8 cellular contexts compared by ENCODE assay signal in the genomic region with DNA sequence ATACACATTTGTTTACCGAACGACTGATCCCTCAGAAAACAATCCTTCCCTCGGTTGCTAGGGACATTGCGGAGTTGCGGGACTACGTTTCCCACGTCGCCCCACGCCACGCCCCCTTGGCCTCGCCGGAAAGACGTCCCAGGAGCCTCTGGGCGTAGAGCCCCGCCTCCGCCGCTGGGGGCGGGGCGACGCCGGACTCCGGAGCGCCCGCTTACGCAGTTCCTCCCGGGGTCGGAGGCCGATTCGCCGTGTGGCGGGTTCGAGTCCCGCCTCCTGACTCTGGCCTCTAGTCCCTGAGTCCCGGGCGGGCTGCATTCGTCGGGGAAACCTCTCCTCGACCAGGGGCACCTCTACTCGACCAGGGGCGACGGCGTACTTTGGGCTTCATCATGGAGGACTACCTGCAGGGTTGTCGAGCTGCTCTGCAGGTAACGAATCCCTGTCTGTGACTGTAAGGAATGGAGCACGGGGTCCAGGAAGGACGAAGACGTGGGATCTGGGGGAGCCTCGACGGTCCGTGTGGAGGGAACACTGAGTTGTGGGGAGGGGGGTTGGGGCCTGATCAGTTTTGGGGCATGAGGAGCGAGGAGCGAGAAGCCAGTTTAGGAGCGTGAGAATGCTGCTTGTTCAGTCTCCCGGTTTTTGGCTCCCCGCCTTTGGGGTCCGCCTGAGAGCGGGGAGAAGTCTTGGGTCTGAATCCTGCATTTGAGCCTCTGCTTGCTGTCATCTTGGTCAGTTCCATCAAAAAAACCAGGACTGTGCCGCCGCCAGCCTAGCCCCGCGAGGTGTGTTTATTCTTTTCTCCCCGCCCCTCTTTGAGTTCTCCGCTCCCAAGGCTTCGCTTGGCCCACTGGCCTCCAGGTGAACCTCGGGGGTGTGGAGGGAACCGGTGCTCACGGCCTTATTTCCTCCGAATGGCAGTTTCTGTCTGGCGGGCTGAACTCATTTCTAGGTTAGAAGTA. TPM values are rescaled to one million over a fixed set of nuclear protein-coding genes. Genes with fewer than 3 reads are reported as not detected.
DNase-seq lines count a peak whose midpoint lies in the region; ATAC-seq, FAIRE-seq and TF ChIP-seq lines count a peak whose summit lies in the region.

A gene with protein sequence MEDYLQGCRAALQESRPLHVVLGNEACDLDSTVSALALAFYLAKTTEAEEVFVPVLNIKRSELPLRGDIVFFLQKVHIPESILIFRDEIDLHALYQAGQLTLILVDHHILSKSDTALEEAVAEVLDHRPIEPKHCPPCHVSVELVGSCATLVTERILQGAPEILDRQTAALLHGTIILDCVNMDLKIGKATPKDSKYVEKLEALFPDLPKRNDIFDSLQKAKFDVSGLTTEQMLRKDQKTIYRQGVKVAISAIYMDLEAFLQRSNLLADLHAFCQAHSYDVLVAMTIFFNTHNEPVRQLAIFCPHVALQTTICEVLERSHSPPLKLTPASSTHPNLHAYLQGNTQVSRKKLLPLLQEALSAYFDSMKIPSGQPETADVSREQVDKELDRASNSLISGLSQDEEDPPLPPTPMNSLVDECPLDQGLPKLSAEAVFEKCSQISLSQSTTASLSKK (plus strand): TSS at position 206 of the 962 bp plus-strand sequence. CDS start 184 bp downstream, at position 390.

- CTCF ChIA-PET in WTC11 (lab: Charles Lee): interaction anchor here (0.6 to 1.0 kb wide), 2 partner anchors 16 to 40 kb away, joined by 3 to 4 read pairs; no protein-coding TSS in a partner anchor

- peak; percentile 90 for DNase-seq in 8988T
- peak; percentile 100 for DNase-seq in NCI-H345 (lab: John Stamatoyannopoulos, UW)
- DNase-seq in WTC11 (ENCODE audit: low spot score): peak; percentile 97
- peak; percentile 92 for DNase-seq in bronchial epithelial cell (ENCODE audit: low read depth)
- peak; percentile 100 for DNase-seq in iPS-NIHi11 (ENCODE audit: low spot score)
- DNase-seq in small intestine: peak; percentile 97

- POLR2A ChIA-PET in WTC11 (lab: Charles Lee): no interaction called here

- H3K27me3 Mint-ChIP-seq in WTC11 (ENCODE audit: low read depth): no peaks in the 10 kb centered on the region

- peaks cover 38% of the 10 kb centered on the region for H3K4me1 Mint-ChIP-seq in WTC11

- H3K27ac ChIP-seq in small intestine (ENCODE audit: low read depth in 1 of 2, low read length in 1 of 2): peak within 1 kb of the TSS; percentile 88 to 94

- no peaks in the 10 kb centered on the region for H3K36me3 ChIP-seq in bronchial epithelial cell (ENCODE audit: control insufficient read depth, insufficient read depth, low read length)
- no peaks in the 10 kb centered on the region for H3K36me3 ChIP-seq in small intestine (ENCODE audit: control insufficient read depth in 2 of 2, insufficient read depth in 2 of 2, low read length in 2 of 2)

- H3K9me3 ChIP-seq in small intestine (ENCODE audit: control insufficient read depth, low read depth): no peaks in the 10 kb centered on the region

- peak within 1 kb of the TSS; percentile 94 for H3K4me3 Mint-ChIP-seq in WTC11

- peak within 1 kb of the TSS; percentile 99 for H3K27ac Mint-ChIP-seq in WTC11

- no peaks in the 10 kb centered on the region for H3K9me3 Mint-ChIP-seq in WTC11

- H3K4me3 ChIP-seq in bronchial epithelial cell (ENCODE audit: low read depth, low read length) (peak within 1 kb of the TSS; percentile 78), small intestine (ENCODE audit: low read depth in 1 of 2, low read length in 2 of 2) (peak within 1 kb of the TSS; percentile 73 to 90)

- peaks cover 9 to 11% of the 10 kb centered on the region in 2 donors for H3K4me1 ChIP-seq in small intestine (ENCODE audit: control insufficient read depth in 2 of 2, insufficient read depth in 1 of 2, low read depth in 1 of 2, low read length in 1 of 2)

- TF ChIP-seq CTCF in WTC11 (IDR thresholded peaks at IDR 0.05): no peak
- no peak for TF ChIP-seq CTCF in bronchial epithelial cell (IDR thresholded peaks at IDR 0.05; ENCODE audit: insufficient read depth, low read length, severe bottlenecking)

- ATAC-seq in GM18861 (IDR thresholded peaks at IDR 0.05; ENCODE audit: unreplicated experiment): peak; percentile 59
- ATAC-seq in HG03175 (IDR thresholded peaks at IDR 0.05; ENCODE audit: unreplicated experiment): peak; percentile 71
- ATAC-seq in WTC11: peak; percentile 76

- FAIRE-seq in bronchial epithelial cell (lab: Jason Lieb, UNC) (no peak), small intestine (lab: Jason Lieb, UNC) (no peak)

- H3K36me3 Mint-ChIP-seq in WTC11: no peaks in the 10 kb centered on the region

- WGBS in small intestine, 3 donors: 0 to 1% (median 1%) methylated on average over 62 to 69 of the region's 69 CpGs

- H3K27me3 ChIP-seq in bronchial epithelial cell (ENCODE audit: control insufficient read depth, insufficient read depth, low read length) (no peaks in the 10 kb centered on the region), small intestine (ENCODE audit: control insufficient read depth in 2 of 2, insufficient read depth in 2 of 2, low read length in 2 of 2) (no peaks in the 10 kb centered on the region)

TF ChIP-seq in WTC11, 78 proteins besides CTCF, POLR2A, EP300 and RAD21 (continues in another document):
- 0 out of 2 replicates have a peak, but pooled peaks have one; percentile 40 for TF ChIP-seq ESRRA (CRISPR knock-in tag; IDR thresholded peaks at IDR 0.05; ENCODE audit: borderline replicate concordance)
- no peak for TF ChIP-seq NR3C1 (CRISPR knock-in tag; conservative IDR thresholded peaks at IDR 0.05; ENCODE audit: low read depth)
- TF ChIP-seq CREM (CRISPR knock-in tag; IDR thresholded peaks at IDR 0.05): peak; percentile 88
- TF ChIP-seq ETV6 (CRISPR knock-in tag; IDR thresholded peaks at IDR 0.05): peak; percentile 55; the same call in 1 of the 2 replicates
- no peak for TF ChIP-seq ZNF396 (CRISPR knock-in tag; IDR thresholded peaks at IDR 0.05; ENCODE audit: borderline replicate concordance)
- TF ChIP-seq MYBL2 (CRISPR knock-in tag; IDR thresholded peaks at IDR 0.05): peak; percentile 48; the same call in 1 of the 2 replicates
- TF ChIP-seq, protein P1, sequence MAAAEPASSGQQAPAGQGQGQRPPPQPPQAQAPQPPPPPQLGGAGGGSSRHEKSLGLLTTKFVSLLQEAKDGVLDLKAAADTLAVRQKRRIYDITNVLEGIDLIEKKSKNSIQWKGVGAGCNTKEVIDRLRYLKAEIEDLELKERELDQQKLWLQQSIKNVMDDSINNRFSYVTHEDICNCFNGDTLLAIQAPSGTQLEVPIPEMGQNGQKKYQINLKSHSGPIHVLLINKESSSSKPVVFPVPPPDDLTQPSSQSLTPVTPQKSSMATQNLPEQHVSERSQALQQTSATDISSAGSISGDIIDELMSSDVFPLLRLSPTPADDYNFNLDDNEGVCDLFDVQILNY (CRISPR knock-in tag; IDR thresholded peaks at IDR 0.05): peak; percentile 81; the same call in 1 of the 2 replicates
- TF ChIP-seq KAT7 (CRISPR knock-in tag; IDR thresholded peaks at IDR 0.05; ENCODE audit: borderline replicate concordance): peak; percentile 82; the same call in 1 of the 2 replicates
- TF ChIP-seq GABPB1 (CRISPR knock-in tag; IDR thresholded peaks at IDR 0.05): peak; percentile 47; the same call in 1 of the 2 replicates
- peak; percentile 99 for TF ChIP-seq SP1 (CRISPR knock-in tag; conservative IDR thresholded peaks at IDR 0.05)
- TF ChIP-seq TCF7 (CRISPR knock-in tag; IDR thresholded peaks at IDR 0.05; ENCODE audit: low read depth): no peak
- TF ChIP-seq, protein P2, sequence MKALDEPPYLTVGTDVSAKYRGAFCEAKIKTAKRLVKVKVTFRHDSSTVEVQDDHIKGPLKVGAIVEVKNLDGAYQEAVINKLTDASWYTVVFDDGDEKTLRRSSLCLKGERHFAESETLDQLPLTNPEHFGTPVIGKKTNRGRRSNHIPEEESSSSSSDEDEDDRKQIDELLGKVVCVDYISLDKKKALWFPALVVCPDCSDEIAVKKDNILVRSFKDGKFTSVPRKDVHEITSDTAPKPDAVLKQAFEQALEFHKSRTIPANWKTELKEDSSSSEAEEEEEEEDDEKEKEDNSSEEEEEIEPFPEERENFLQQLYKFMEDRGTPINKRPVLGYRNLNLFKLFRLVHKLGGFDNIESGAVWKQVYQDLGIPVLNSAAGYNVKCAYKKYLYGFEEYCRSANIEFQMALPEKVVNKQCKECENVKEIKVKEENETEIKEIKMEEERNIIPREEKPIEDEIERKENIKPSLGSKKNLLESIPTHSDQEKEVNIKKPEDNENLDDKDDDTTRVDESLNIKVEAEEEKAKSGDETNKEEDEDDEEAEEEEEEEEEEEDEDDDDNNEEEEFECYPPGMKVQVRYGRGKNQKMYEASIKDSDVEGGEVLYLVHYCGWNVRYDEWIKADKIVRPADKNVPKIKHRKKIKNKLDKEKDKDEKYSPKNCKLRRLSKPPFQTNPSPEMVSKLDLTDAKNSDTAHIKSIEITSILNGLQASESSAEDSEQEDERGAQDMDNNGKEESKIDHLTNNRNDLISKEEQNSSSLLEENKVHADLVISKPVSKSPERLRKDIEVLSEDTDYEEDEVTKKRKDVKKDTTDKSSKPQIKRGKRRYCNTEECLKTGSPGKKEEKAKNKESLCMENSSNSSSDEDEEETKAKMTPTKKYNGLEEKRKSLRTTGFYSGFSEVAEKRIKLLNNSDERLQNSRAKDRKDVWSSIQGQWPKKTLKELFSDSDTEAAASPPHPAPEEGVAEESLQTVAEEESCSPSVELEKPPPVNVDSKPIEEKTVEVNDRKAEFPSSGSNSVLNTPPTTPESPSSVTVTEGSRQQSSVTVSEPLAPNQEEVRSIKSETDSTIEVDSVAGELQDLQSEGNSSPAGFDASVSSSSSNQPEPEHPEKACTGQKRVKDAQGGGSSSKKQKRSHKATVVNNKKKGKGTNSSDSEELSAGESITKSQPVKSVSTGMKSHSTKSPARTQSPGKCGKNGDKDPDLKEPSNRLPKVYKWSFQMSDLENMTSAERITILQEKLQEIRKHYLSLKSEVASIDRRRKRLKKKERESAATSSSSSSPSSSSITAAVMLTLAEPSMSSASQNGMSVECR (CRISPR knock-in tag; IDR thresholded peaks at IDR 0.05; ENCODE audit: borderline replicate concordance): 0 out of 2 replicates have a peak, but pooled peaks have one; percentile 67
- no peak for TF ChIP-seq SMAD4 (CRISPR knock-in tag; IDR thresholded peaks at IDR 0.05)

RNA-seq across cellular contexts. Expression of the gene that starts here (rescaled TPM):
- total RNA-seq in WTC11 (2021) (24.5 to 29.6 TPM (median 28.5 TPM) in 3 replicates), bronchial epithelial cell (6.6 and 6.9 TPM in 2 replicates)
- 10 to 100 TPM; 15.1 to 15.9 (median 15.4) TPM for polyA plus RNA-seq in small intestine

Comparison
In these comparisons a context has a peak if more than half of its experiments do, and no peak if none do; other contexts are left out.
1. Peak in every context shown above with its lines: DNase-seq, ATAC-seq, H3K4me3 ChIP-seq and H3K27ac ChIP-seq.